In genomic region chr22:32839776-32840571, GRCh38 we compare ENCODE assay signal across 16 cellular contexts. TPM values are rescaled to one million over a fixed set of nuclear protein-coding genes. Genes with fewer than 3 reads are reported as not detected.
A peak's percentile ranks its signal among the peaks of the same experiment; 100 is the strongest.
DNase-seq lines count a peak whose midpoint lies in the region; ATAC-seq, FAIRE-seq and TF ChIP-seq lines count a peak whose summit lies in the region.
"Had no signal": no experiment of that assay in that cellular context is flagged by ENCODE, and none has a peak within 500 bp of the region (broad histone marks: within the 10 kb centered on the region; RNA-seq: fewer than 3 reads in every experiment).

No MANE protein-coding gene starts in this region.

- no peaks in the 10 kb centered on the region for H3K9me3 ChIP-seq in K562 (replicated peaks; ENCODE audit: control insufficient read depth, insufficient read depth, low read depth, low read length)
- H3K9me3 ChIP-seq: SJCRH30, tibial nerve had no signal

- no peaks in the 10 kb centered on the region for H4K20me1 ChIP-seq in K562 (replicated peaks; ENCODE audit: control insufficient read depth, insufficient read depth, low read length)

- TF ChIP-seq CTCF in BJ (IDR thresholded peaks at IDR 0.05; ENCODE audit: insufficient read depth, low read depth, low read length): no peak
- TF ChIP-seq CTCF in K562 (IDR thresholded peaks at IDR 0.05 in 2 of 3, conservative IDR thresholded peaks at IDR 0.05 in 1 of 3; ENCODE audit: insufficient read depth in 2 of 3, low read depth in 1 of 3, low read length in 3 of 3): no peak

- H3K27me3 Mint-ChIP-seq in activated CD4-positive, alpha-beta memory T cell treated with anti-CD3 and anti-CD28 coated beads, Interleukin-2, amount 10 ng/mL, durations not matched to agents 7 days and 5 days: peaks cover 1% of the 10 kb centered on the region

- no peak overlapping the region for H3K4me3 ChIP-seq in BJ (ENCODE audit: low read depth, low read length)
- H3K4me3 ChIP-seq in K562: no peak overlapping the region
- H3K4me3 ChIP-seq: GM12878, SJCRH30, tibial nerve had no signal

- no peak overlapping the region for H3K27ac ChIP-seq in K562 (ENCODE audit: extremely low read depth, low read depth, low read length)
- H3K27ac ChIP-seq: SJCRH30 had no signal

- intact Hi-C loops in K562 (cut with micrococcal nuclease): loop anchor here (5.0 kb wide), 1 partner anchor 42 kb away; no protein-coding TSS in a partner anchor
- intact Hi-C loops in sciatic nerve (cut with DNase I): no loop called here

- H3K4me1 ChIP-seq in K562 (replicated peaks in 1 of 2; ENCODE audit: control insufficient read depth in 2 of 2, insufficient read depth in 2 of 2, low read length in 2 of 2): no peaks in the 10 kb centered on the region

- no peak overlapping the region for H2AFZ ChIP-seq in K562 (ENCODE audit: low read depth, low read length)

- H3K36me3 ChIP-seq in BJ (ENCODE audit: control insufficient read depth, insufficient read depth, low read length) (peaks cover 19% of the 10 kb centered on the region), K562 (ENCODE audit: control insufficient read depth, insufficient read depth, low read length) (no peaks in the 10 kb centered on the region)
- H3K36me3 ChIP-seq: SJCRH30 had no signal

- ATAC-seq in K562: no peak
- peak; percentile 43 for ATAC-seq in sciatic nerve
- ATAC-seq: activated T-cell treated with anti-CD3 and anti-CD28 coated beads, Interleukin-2, amount 50 U/mL, for 72 hours; GM12878; HCT116 had no signal

- POLR2A ChIA-PET in BJ (lab: Charles Lee) (no interaction called here), K562 (lab: Yijun Ruan, JAX) (interaction anchor here (0.6 to 0.7 kb wide), 2 partner anchors 10 to 146 kb away, joined by 3 to 5 read pairs; no protein-coding TSS in a partner anchor)
- POLR2A ChIA-PET in activated CD4-positive, alpha-beta memory T cell treated with anti-CD3 and anti-CD28 coated beads, Interleukin-2, amount 10 ng/mL, durations not matched to agents 7 days and 5 days (lab: Charles Lee): no interaction called here

- H3K4me1 Mint-ChIP-seq in activated CD4-positive, alpha-beta memory T cell treated with anti-CD3 and anti-CD28 coated beads, Interleukin-2, amount 10 ng/mL, durations not matched to agents 7 days and 5 days: no peaks in the 10 kb centered on the region
- H3K4me1 Mint-ChIP-seq: central memory CD8-positive, alpha-beta T cell had no signal

- H3K9me3 Mint-ChIP-seq in activated CD4-positive, alpha-beta memory T cell treated with anti-CD3 and anti-CD28 coated beads, Interleukin-2, amount 10 ng/mL, durations not matched to agents 7 days and 5 days: no peaks in the 10 kb centered on the region
- H3K9me3 Mint-ChIP-seq: activated T-cell treated with anti-CD3 and anti-CD28 coated beads, Interleukin-2, amount 50 U/mL, for 72 hours; central memory CD8-positive, alpha-beta T cell had no signal

- TF ChIP-seq EP300 in K562 (IDR thresholded peaks at IDR 0.05; ENCODE audit: low read length): no peak

- no TSS peak for BruUV-seq in K562 (replicated peaks; lab: Mats Ljungman, UMichigan)

- no peak for TF ChIP-seq RAD21 in K562 (CRISPR knock-in tag; conservative IDR thresholded peaks at IDR 0.05 in 1 of 2, IDR thresholded peaks at IDR 0.05 in 1 of 2)

- H3K27ac Mint-ChIP-seq in activated CD4-positive, alpha-beta memory T cell treated with anti-CD3 and anti-CD28 coated beads, Interleukin-2, amount 10 ng/mL, durations not matched to agents 7 days and 5 days: no peak overlapping the region
- H3K27ac Mint-ChIP-seq: activated T-cell treated with anti-CD3 and anti-CD28 coated beads, Interleukin-2, amount 50 U/mL, for 72 hours had no signal

- H3K79me2 ChIP-seq in K562 (ENCODE audit: control insufficient read depth, insufficient read depth, low read length): no peaks in the 10 kb centered on the region

- 13% methylated on average over 7 of the region's 13 CpGs for WGBS in K562 (ENCODE audit: insufficient coverage, low coverage, missing lambda C conversion rate)

- H3K27me3 ChIP-seq in BJ (ENCODE audit: control insufficient read depth, insufficient read depth, low read length) (no peaks in the 10 kb centered on the region), K562 (ENCODE audit: control insufficient read depth in 2 of 2, insufficient read depth in 2 of 2, low read length in 2 of 2) (0 out of 5 replicates have a peak, but pooled peaks cover 0 to 4% of the 10 kb centered on the region in 2 experiments)
- H3K27me3 ChIP-seq: SJCRH30, tibial nerve had no signal

- H3K9ac ChIP-seq in K562 (ENCODE audit: insufficient read depth in 1 of 2, low read depth in 2 of 2, low read length in 2 of 2): no peak overlapping the region

- TF ChIP-seq POLR2A in K562 (conservative IDR thresholded peaks at IDR 0.05): no peak

- H3K9me1 ChIP-seq in K562 (ENCODE audit: control insufficient read depth, insufficient read depth, low read length): no peaks in the 10 kb centered on the region

- H3K36me3 Mint-ChIP-seq in activated CD4-positive, alpha-beta memory T cell treated with anti-CD3 and anti-CD28 coated beads, Interleukin-2, amount 10 ng/mL, durations not matched to agents 7 days and 5 days (ENCODE audit: low read depth): no peaks in the 10 kb centered on the region

- H3K4me2 ChIP-seq in K562 (ENCODE audit: insufficient read depth, low read length): no peak overlapping the region

- no peak overlapping the region for H3K4me3 Mint-ChIP-seq in activated CD4-positive, alpha-beta memory T cell treated with anti-CD3 and anti-CD28 coated beads, Interleukin-2, amount 10 ng/mL, durations not matched to agents 7 days and 5 days
- H3K4me3 Mint-ChIP-seq: activated T-cell treated with anti-CD3 and anti-CD28 coated beads, Interleukin-2, amount 50 U/mL, for 72 hours; central memory CD8-positive, alpha-beta T cell had no signal

- DNase-seq in BJ (ENCODE audit: low read depth): peak; percentile 10
- DNase-seq in K562 (ENCODE audit: extremely low read depth in 1 of 4, low spot score in 3 of 4): no peak
- peak; percentile 54 for DNase-seq in hepatic stellate cell (ENCODE audit: low spot score)
- no peak for DNase-seq in sciatic nerve (ENCODE audit: low spot score)
- DNase-seq in activated CD4-positive, alpha-beta memory T cell treated with anti-CD3 and anti-CD28 coated beads, Interleukin-2, amount 10 ng/mL, durations not matched to agents 7 days and 5 days: no peak
- no peak for DNase-seq in HCEC 1CT
- no peak for DNase-seq in activated CD4-positive, alpha-beta T cell treated with anti-CD3 and anti-CD28 coated beads for 48 hours
- DNase-seq in NCI-H2107 (lab: John Stamatoyannopoulos, UW): no peak
- DNase-seq: activated T-cell treated with anti-CD3 and anti-CD28 coated beads, Interleukin-2, amount 50 U/mL, for 72 hours; NCI-H1436; NCI-H82; SJCRH30 had no signal

- in situ Hi-C loops in K562 (cut with MboI): loop anchor here (5.0 kb wide), 1 partner anchor 147 kb away; no protein-coding TSS in a partner anchor

- CTCF ChIA-PET in BJ (lab: Yijun Ruan, JAX): no interaction called here
- CTCF ChIA-PET in K562 (lab: Yijun Ruan, JAX; ENCODE audit: low intra/inter-chr PET ratio): no interaction called here
- CTCF ChIA-PET in activated CD4-positive, alpha-beta memory T cell treated with anti-CD3 and anti-CD28 coated beads, Interleukin-2, amount 10 ng/mL, durations not matched to agents 7 days and 5 days (lab: Charles Lee): no interaction called here

- peak; percentile 40 for FAIRE-seq in K562 (lab: Jason Lieb, UNC)
- FAIRE-seq: GM12878 had no signal

TF ChIP-seq in K562, 482 proteins besides CTCF, POLR2A, EP300 and RAD21 (continues in another document):
- TF ChIP-seq FIP1L1 (IDR thresholded peaks at IDR 0.05; ENCODE audit: low read depth, low read length, poor library complexity, severe bottlenecking): no peak
- no peak for TF ChIP-seq NCOA1 (IDR thresholded peaks at IDR 0.05; ENCODE audit: low read depth)
- no peak for TF ChIP-seq RNF2 (IDR thresholded peaks at IDR 0.05)
- no peak for TF ChIP-seq ARID1B (IDR thresholded peaks at IDR 0.05)
- no peak for TF ChIP-seq SREBF2 (CRISPR knock-in tag; IDR thresholded peaks at IDR 0.05)
- no peak for TF ChIP-seq COPS2 (conservative IDR thresholded peaks at IDR 0.05)
- TF ChIP-seq HMGN3 (IDR thresholded peaks at IDR 0.05; ENCODE audit: borderline replicate concordance, extremely low read depth, insufficient read length, low read depth, low read length): no peak
- no peak for TF ChIP-seq ZNF134 (CRISPR knock-in tag; conservative IDR thresholded peaks at IDR 0.05)
- TF ChIP-seq HDAC8 (tag; IDR thresholded peaks at IDR 0.05): no peak
- TF ChIP-seq FOXM1 (IDR thresholded peaks at IDR 0.05; ENCODE audit: low read depth): no peak
- no peak for TF ChIP-seq FOXM1 (CRISPR knock-in tag; IDR thresholded peaks at IDR 0.05; ENCODE audit: low read depth)
- TF ChIP-seq RBM39 (optimal IDR thresholded peaks at IDR 0.05; ENCODE audit: low read depth, low read length): no peak

RNA-seq across cellular contexts. Expression of gene TIMP3, which starts 38.5 kb away (rescaled TPM):
- polyA plus RNA-seq in BJ (2011; rRNA removed): 544 and 558 TPM in 2 replicates
- polyA minus RNA-seq in BJ (2011; rRNA and poly(A)+ RNA removed): 271 and 326 TPM in 2 replicates
- 0.21 and 0.25 TPM in 2 replicates for total RNA-seq in K562 (2011; cell fraction: chromatin; rRNA removed; ENCODE audit: low replicate concordance)
- total RNA-seq in K562 (2011; cell fraction: nucleolus; rRNA removed): 0.13 and 0.50 TPM in 2 replicates
- 0.29 and 0.84 TPM in 2 replicates for total RNA-seq in K562 (2011; cell fraction: nucleoplasm; rRNA removed)
- 0.14 and 0.16 TPM in 2 replicates for total RNA-seq in K562 (2014; rRNA removed)
- total RNA-seq in K562 (2014; rRNA removed; fragmentation: Illumina TruSeq; extraction: Trizol): 0.18 and 0.19 TPM in 2 replicates
- 0.07 and 0.15 TPM in 2 replicates for total RNA-seq in K562 (2015; rRNA removed; fragmentation: Illumina TruSeq; extraction: Trizol)
- total RNA-seq in K562 (2021): 0.73 and 0.89 TPM in 2 replicates
- 0.20 and 0.24 TPM in 2 replicates for polyA plus RNA-seq in K562 (2011; rRNA removed)
- 0.12 and 0.22 TPM in 2 replicates for polyA plus RNA-seq in K562 (2011; cell fraction: cytosol; rRNA removed)
- 0.09 and 0.10 TPM in 2 replicates for polyA plus RNA-seq in K562 (2011; cell fraction: nucleus; rRNA removed)
- 0.74 and 1.3 TPM in 2 replicates for polyA plus RNA-seq in K562 (2012)
- polyA plus RNA-seq in K562 (2014; fragmentation: Illumina TruSeq; extraction: Trizol): 0.25 and 0.28 TPM in 2 replicates
- under 1 TPM; 0.10 to 0.20 TPM for polyA plus RNA-seq in K562 (2014; fragmentation: Nextera tagmentation; extraction: Ambion mirVana)
- 0.07 and 0.20 TPM in 2 replicates for polyA plus RNA-seq in K562 (2014; rRNA removed)
- 0.28 and 0.30 TPM in 2 replicates for polyA minus RNA-seq in K562 (2011; rRNA and poly(A)+ RNA removed)
- 0.19 and 0.36 TPM in 2 replicates for polyA minus RNA-seq in K562 (2011; cell fraction: cytosol; rRNA and poly(A)+ RNA removed)
- 0.11 and 0.13 TPM in 2 replicates for polyA minus RNA-seq in K562 (2011; cell fraction: nucleus; rRNA and poly(A)+ RNA removed)
- total RNA-seq in sciatic nerve: 560 TPM
- not detected for total RNA-seq in activated CD4-positive, alpha-beta memory T cell treated with anti-CD3 and anti-CD28 coated beads, Interleukin-2, amount 10 ng/mL, durations not matched to agents 7 days and 5 days

Comparison
In these comparisons a context has a peak if more than half of its experiments do, and no peak if none do; other contexts are left out.
1. DNase-seq: peak in BJ (single experiment) and hepatic stellate cell (single experiment); none in K562 (0 of 4), sciatic nerve (single experiment), activated CD4-positive, alpha-beta memory T cell treated with anti-CD3 and anti-CD28 coated beads, Interleukin-2, amount 10 ng/mL, durations not matched to agents 7 days and 5 days (single experiment), HCEC 1CT (single experiment), activated CD4-positive, alpha-beta T cell treated with anti-CD3 and anti-CD28 coated beads for 48 hours (single experiment) and NCI-H2107 (single experiment).
2. RNA of gene TIMP3, which starts 38.5 kb away (total RNA-seq): 560 TPM in sciatic nerve (single experiment); 0.07 to 0.89 TPM in K562 and not detected in activated CD4-positive, alpha-beta memory T cell treated with anti-CD3 and anti-CD28 coated beads, Interleukin-2, amount 10 ng/mL, durations not matched to agents 7 days and 5 days; every median in the first group is over 100 times any median in the second.